Comparison of ENCODE assay signal across 24 cellular contexts in the genomic region with DNA sequence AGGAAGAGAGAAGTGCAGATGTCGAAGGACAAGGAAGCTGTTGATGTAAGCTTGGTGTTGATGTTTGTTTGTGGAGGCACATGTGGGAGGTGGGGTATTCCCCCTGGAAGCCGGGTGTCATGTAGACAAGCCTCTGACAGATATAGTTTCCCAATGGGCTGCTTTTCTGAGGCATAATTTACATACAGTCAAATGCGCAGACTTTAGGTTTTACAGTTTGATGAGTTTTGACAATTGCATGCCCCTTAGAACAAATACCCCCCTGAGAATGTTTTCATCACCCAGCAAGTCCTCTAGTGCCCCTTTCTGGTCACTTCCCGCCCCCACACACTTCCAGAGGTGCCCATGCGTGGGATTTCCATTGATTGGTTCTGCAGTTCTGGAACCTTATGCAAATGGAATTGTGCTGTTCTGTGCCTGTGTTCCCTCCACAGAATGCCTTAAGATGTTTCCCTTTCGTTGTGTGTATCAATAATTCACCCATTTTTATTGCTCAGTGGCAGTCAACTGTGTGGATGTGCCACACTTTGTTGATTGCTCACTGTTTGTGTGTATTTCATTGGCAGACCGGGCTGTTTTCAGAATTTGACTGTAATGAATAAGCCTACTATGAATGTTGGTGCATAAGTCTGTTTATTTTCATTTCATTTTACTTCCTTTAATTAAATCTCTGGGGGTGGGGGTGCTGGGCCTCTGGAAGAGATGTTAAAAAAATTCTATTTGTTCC. TPM values are rescaled to one million over a fixed set of nuclear protein-coding genes. Genes with fewer than 3 reads are reported as not detected.
DNase-seq lines count a peak whose midpoint lies in the region; ATAC-seq and TF ChIP-seq lines count a peak whose summit lies in the region.
"Had no signal": no experiment of that assay in that cellular context is flagged by ENCODE, and none has a peak within 500 bp of the region (broad histone marks: within the 10 kb centered on the region; RNA-seq: fewer than 3 reads in every experiment).

No MANE protein-coding gene starts in this region.

- no peaks in the 10 kb centered on the region for H3K27me3 Mint-ChIP-seq in H9 (ENCODE audit: low read depth)
- no peaks in the 10 kb centered on the region for H3K27me3 Mint-ChIP-seq in T-helper 2 cell treated with Interferon-gamma antibody and Interleukin-4, amounts not matched to agents 5 μg/mL and 100 μg/mL, for 36 hours (ENCODE audit: low read depth)

- peaks cover 12 to 16% (median 13%) of the 10 kb centered on the region in 3 experiments for H3K36me3 Mint-ChIP-seq in H9 (ENCODE audit: insufficient read depth in 1 of 3, low read depth in 3 of 3)
- H3K36me3 Mint-ChIP-seq in T-helper 2 cell treated with Interferon-gamma antibody and Interleukin-4, amounts not matched to agents 5 μg/mL and 100 μg/mL, for 36 hours (ENCODE audit: low read depth): no peaks in the 10 kb centered on the region
- H3K36me3 Mint-ChIP-seq: activated naive CD8-positive, alpha-beta T cell treated with anti-CD3 and anti-CD28 coated beads for 36 hours; CD8-positive, alpha-beta memory T cell had no signal

- H3K18ac ChIP-seq in H9 (ENCODE audit: insufficient read length, low read depth, low read length): no peak overlapping the region

- no peak overlapping the region for H3K27ac Mint-ChIP-seq in H9
- H3K27ac Mint-ChIP-seq in T-helper 2 cell treated with Interferon-gamma antibody and Interleukin-4, amounts not matched to agents 5 μg/mL and 100 μg/mL, for 36 hours: no peak overlapping the region
- H3K27ac Mint-ChIP-seq: activated naive CD8-positive, alpha-beta T cell treated with anti-CD3 and anti-CD28 coated beads for 36 hours; CD8-positive, alpha-beta memory T cell; naive B cell had no signal

- H3K9me2 ChIP-seq in GM23248 (ENCODE audit: insufficient read depth): no peaks in the 10 kb centered on the region

- no peak overlapping the region for H3K4me3 Mint-ChIP-seq in H9
- H3K4me3 Mint-ChIP-seq in T-helper 2 cell treated with Interferon-gamma antibody and Interleukin-4, amounts not matched to agents 5 μg/mL and 100 μg/mL, for 36 hours: no peak overlapping the region
- H3K4me3 Mint-ChIP-seq: activated naive CD8-positive, alpha-beta T cell treated with anti-CD3 and anti-CD28 coated beads for 36 hours; CD8-positive, alpha-beta memory T cell; naive B cell had no signal

- no peak overlapping the region for H3K23ac ChIP-seq in H9 (ENCODE audit: insufficient read length, low read depth, low read length)

- H2BK20ac ChIP-seq in H9 (ENCODE audit: low read depth, low read length, poor library complexity, severe bottlenecking): no peak overlapping the region

- H3K9me3 ChIP-seq in H9 (ENCODE audit: control insufficient read depth, low read depth, low read length) (no peaks in the 10 kb centered on the region), GM23248 (ENCODE audit: low read depth) (no peaks in the 10 kb centered on the region)
- H3K9me3 ChIP-seq: ovary had no signal

- H3F3A ChIP-seq in GM23248 (ENCODE audit: insufficient read depth): peaks cover 29% of the 10 kb centered on the region

- no peaks in the 10 kb centered on the region for H3K23me2 ChIP-seq in H9 (ENCODE audit: insufficient read length, low read depth, low read length, poor library complexity, severe bottlenecking)

- H3K27me3 ChIP-seq in H9 (ENCODE audit: insufficient read depth, low read length) (no peaks in the 10 kb centered on the region), GM23248 (replicated peaks; ENCODE audit: insufficient read depth) (no peaks in the 10 kb centered on the region)
- H3K27me3 ChIP-seq: ovary, uterus had no signal

- H3K4me3 ChIP-seq in GM23248: no peak overlapping the region
- H3K4me3 ChIP-seq: ovary, thoracic aorta, uterus had no signal

- H4K20me1 ChIP-seq in H9 (ENCODE audit: control insufficient read depth, insufficient read depth, insufficient read length) (no peaks in the 10 kb centered on the region), GM23248 (ENCODE audit: insufficient read depth) (peaks cover 27% of the 10 kb centered on the region; the same call in 1 of the 2 replicates)

- no peak overlapping the region for H3K56ac ChIP-seq in H9 (ENCODE audit: insufficient read length, low read depth, low read length)

- no peak overlapping the region for H2BK12ac ChIP-seq in H9 (ENCODE audit: insufficient read length, low read depth, low read length)

- H3K9ac ChIP-seq in H9 (ENCODE audit: extremely low read depth, insufficient read length, low read length) (no peak overlapping the region), GM23248 (no peak overlapping the region)

- H3K27ac ChIP-seq in H9 (ENCODE audit: insufficient read length, low read depth, low read length): no peak overlapping the region
- H3K27ac ChIP-seq in GM23248: no peak overlapping the region
- H3K27ac ChIP-seq: ovary, thoracic aorta, uterus had no signal

- H3K4me1 Mint-ChIP-seq in H9: peaks cover 12 to 17% of the 10 kb centered on the region in 2 experiments
- H3K4me1 Mint-ChIP-seq in T-helper 2 cell treated with Interferon-gamma antibody and Interleukin-4, amounts not matched to agents 5 μg/mL and 100 μg/mL, for 36 hours (ENCODE audit: low read depth): no peaks in the 10 kb centered on the region
- H3K4me1 Mint-ChIP-seq: activated naive CD8-positive, alpha-beta T cell treated with anti-CD3 and anti-CD28 coated beads for 36 hours; CD8-positive, alpha-beta memory T cell; naive B cell had no signal

- H3K4me1 ChIP-seq in H9 (ENCODE audit: insufficient read depth, low read length): no peaks in the 10 kb centered on the region
- peaks cover 27% of the 10 kb centered on the region for H3K4me1 ChIP-seq in GM23248 (ENCODE audit: insufficient read depth)
- H3K4me1 ChIP-seq: uterus had no signal

- DNase-seq in Caki2 (ENCODE audit: low read depth) (peak; percentile 55), H9 (no peak), NCI-H526 treated with DMSO at 0.1 percent for 48 hours (lab: John Stamatoyannopoulos, UW) (peak; percentile 43), kidney tubule cell (ENCODE audit: low spot score) (peak; percentile 70), NCI-H2196 treated with DMSO at 0.1 percent for 48 hours (lab: John Stamatoyannopoulos, UW; ENCODE audit: unreplicated experiment) (no peak), GM23248 (no peak)
- no peak for DNase-seq in T-helper 2 cell treated with Interferon-gamma antibody and Interleukin-4, amounts not matched to agents 5 μg/mL and 100 μg/mL, for 36 hours (ENCODE audit: low spot score)
- DNase-seq: activated naive CD8-positive, alpha-beta T cell treated with anti-CD3 and anti-CD28 coated beads for 36 hours; CD8-positive, alpha-beta memory T cell; central memory CD4-positive, alpha-beta T cell; dermis blood vessel endothelial cell; Kasumi-1; naive B cell; NCI-H187; NCI-H226; NCI-H774; ovary; right cardiac atrium; stimulated activated CD4-positive, alpha-beta T cell treated with anti-CD3 and anti-CD28 coated beads, Interleukin-12 subunit alpha, Interleukin-12 subunit beta, amount 100 ng/mL, for 4 hours; stimulated activated CD4-positive, alpha-beta T cell treated with anti-CD3 and anti-CD28 coated beads, Interleukin-4, amount 100 ng/mL, for 24 hours; stimulated activated naive CD4-positive, alpha-beta T cell; uterus had no signal

- no peak overlapping the region for H4K8ac ChIP-seq in H9 (replicated peaks; ENCODE audit: insufficient read length, low read depth, low read length)

- no peak overlapping the region for H4K5ac ChIP-seq in H9 (ENCODE audit: insufficient read length, low read depth, low read length)

- H3K79me1 ChIP-seq in H9 (ENCODE audit: insufficient read depth, low read depth, low read length, poor library complexity, severe bottlenecking): no peaks in the 10 kb centered on the region

- H2AFZ ChIP-seq in H9 (ENCODE audit: low read length) (no peak overlapping the region), GM23248 (no peak overlapping the region)

- no peak overlapping the region for H3K4ac ChIP-seq in H9 (ENCODE audit: low read depth, low read length)

- H3K79me2 ChIP-seq in H9 (ENCODE audit: insufficient read depth, low read length): no peaks in the 10 kb centered on the region
- peaks cover 96% of the 10 kb centered on the region for H3K79me2 ChIP-seq in GM23248 (ENCODE audit: insufficient read depth)

- in situ Hi-C loops in Caki2 (cut with HindIII; ENCODE audit: low pct_unique_long_range_greater_than_20kb, low sequenced_read_pairs) (no loop called here), GM23248 (cut with MboI) (no loop called here)

- no peak overlapping the region for H3T11ph ChIP-seq in H9 (ENCODE audit: low read length)

- H3K4me2 ChIP-seq in H9 (ENCODE audit: insufficient read depth, insufficient read length, low read length): no peak overlapping the region
- no peak overlapping the region for H3K4me2 ChIP-seq in GM23248 (ENCODE audit: unreplicated experiment)

- no peak overlapping the region for H4K91ac ChIP-seq in H9 (ENCODE audit: insufficient read length, low read depth, low read length)

- peaks cover 10 to 11% of the 10 kb centered on the region in 2 experiments for H3K9me3 Mint-ChIP-seq in H9
- peaks cover 18% of the 10 kb centered on the region for H3K9me3 Mint-ChIP-seq in T-helper 2 cell treated with Interferon-gamma antibody and Interleukin-4, amounts not matched to agents 5 μg/mL and 100 μg/mL, for 36 hours

- no peak overlapping the region for H2BK5ac ChIP-seq in H9 (ENCODE audit: insufficient read length, low read length)

- peaks cover 18% of the 10 kb centered on the region; the same call in 1 of the 2 replicates for H3K36me3 ChIP-seq in GM23248 (ENCODE audit: low read depth)
- H3K36me3 ChIP-seq: ovary, uterus had no signal

- no peak overlapping the region; the same call in 1 of the 2 replicates for H3K14ac ChIP-seq in H9 (ENCODE audit: insufficient read depth, low read length)

- H2BK120ac ChIP-seq in H9 (ENCODE audit: low read depth, low read length, poor library complexity, severe bottlenecking): no peak overlapping the region

- TF ChIP-seq CTCF in H9 (conservative IDR thresholded peaks at IDR 0.05): 0 out of 3 replicates have a peak, but pooled peaks have one; percentile 22

- no peak for ATAC-seq in GM21526 (IDR thresholded peaks at IDR 0.05; ENCODE audit: low FRiP score, unreplicated experiment)
- ATAC-seq: right cardiac atrium had no signal

- H2AK5ac ChIP-seq in H9 (ENCODE audit: insufficient read length, low read length): no peak overlapping the region

- no peak overlapping the region for H2BK15ac ChIP-seq in H9 (ENCODE audit: low read depth, low read length)

- no CpG with 5 or more reads among the region's 7 CpGs for WGBS in H9 (ENCODE audit: extremely low coverage, insufficient read length, low lambda C conversion rate)
- WGBS in GM23248 (ENCODE audit: low coverage in 1 of 2, low lambda C conversion rate in 2 of 2, missing lambda C conversion rate in 2 of 2), 2 experiments: 79 to 81% methylated on average over 7 of the region's 7 CpGs

RNA-seq across cellular contexts. Expression of a gene that starts 8.5 kb away (rescaled TPM):
- total RNA-seq in Caki2 (2014; rRNA removed; shearing (Covaris generic); ENCODE audit: low replicate concordance): 11.5 and 24.0 TPM in 2 replicates
- total RNA-seq in H9 (2021): 9.7 and 10.1 TPM in 2 replicates
- 36.8 and 56.2 TPM in 2 replicates for total RNA-seq in GM23248 (2014; rRNA removed; shearing (Covaris generic))
- polyA plus RNA-seq in GM23248 (2016; fragmentation: Nextera tagmentation; extraction: Ambion mirVana): 4.0 and 4.9 TPM in 2 replicates

RNA-seq across cellular contexts. Expression of a gene that starts 11.1 kb away (rescaled TPM):
- total RNA-seq in Caki2 (2014; rRNA removed; shearing (Covaris generic); ENCODE audit: low replicate concordance): not detected in 2 replicates
- total RNA-seq in H9 (2021): 7.1 and 7.8 TPM in 2 replicates
- 8.0 and 8.1 TPM in 2 replicates for total RNA-seq in GM23248 (2014; rRNA removed; shearing (Covaris generic))
- polyA plus RNA-seq in GM23248 (2016; fragmentation: Nextera tagmentation; extraction: Ambion mirVana): 4.3 and 4.6 TPM in 2 replicates

Comparison
In these comparisons a context has a peak if more than half of its experiments do, and no peak if none do; other contexts are left out.
1. DNase-seq: peak in Caki2 (single experiment), NCI-H526 treated with DMSO at 0.1 percent for 48 hours (single experiment) and kidney tubule cell (single experiment); none in H9 (single experiment), T-helper 2 cell treated with Interferon-gamma antibody and Interleukin-4, amounts not matched to agents 5 μg/mL and 100 μg/mL, for 36 hours (single experiment), NCI-H2196 treated with DMSO at 0.1 percent for 48 hours (single experiment) and GM23248 (single experiment).